22 cellular contexts compared by ENCODE assay signal in the genomic region with DNA sequence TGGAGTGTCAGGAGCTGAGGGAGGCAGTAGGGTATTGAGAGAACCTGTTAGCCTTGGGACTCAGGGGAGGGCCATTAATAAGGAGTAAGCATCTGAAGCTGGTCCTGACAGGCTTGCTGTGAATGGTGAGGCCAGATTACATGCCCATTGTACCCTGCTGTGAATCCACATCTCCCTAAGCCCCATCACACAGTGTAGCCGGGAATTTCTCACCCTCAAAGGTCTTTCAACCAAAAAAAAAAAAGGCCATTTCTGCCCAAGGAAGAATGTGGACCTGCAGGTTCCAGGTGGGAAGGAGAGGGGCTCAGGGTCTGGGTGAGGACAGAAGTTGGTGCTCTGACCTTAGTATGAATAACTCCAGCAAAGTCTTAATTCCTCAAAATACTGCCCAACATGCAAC. TPM values are rescaled to one million over a fixed set of nuclear protein-coding genes. Genes with fewer than 3 reads are reported as not detected.
A peak's percentile ranks its signal among the peaks of the same experiment; 100 is the strongest.
DNase-seq lines count a peak whose midpoint lies in the region; ATAC-seq and TF ChIP-seq lines count a peak whose summit lies in the region.
"Had no signal": no experiment of that assay in that cellular context is flagged by ENCODE, and none has a peak within 500 bp of the region (broad histone marks: within the 10 kb centered on the region; RNA-seq: fewer than 3 reads in every experiment).

No MANE protein-coding gene starts in this region.

- DNase-seq in endodermal cell (peak; percentile 87), mesendoderm (peak; percentile 93), neuronal stem cell (ENCODE audit: low spot score) (no peak), esophagus squamous epithelium (lab: John Stamatoyannopoulos, UW) (no peak), GDM1 (lab: John Stamatoyannopoulos, UW) (no peak)
- DNase-seq: 8988T; ACHN; AML-193; BE2C; CD4-positive, alpha-beta T cell; CD8-positive, alpha-beta memory T cell; DMS 273 treated with DMSO at 0.1 percent for 48 hours; DMS79; EL; GF-D8; GOT3 had no signal

- H2BK120ac ChIP-seq in mesendoderm (ENCODE audit: low read depth, low read length) = no peak overlapping the region
- no peak overlapping the region for H2BK120ac ChIP-seq in neuronal stem cell (ENCODE audit: low read depth, low read length)

- H3K4me1 ChIP-seq in endodermal cell (ENCODE audit: control insufficient read depth, insufficient read depth, low read length) (peaks cover 18% of the 10 kb centered on the region), mesendoderm (ENCODE audit: control insufficient read depth, low read depth, low read length) (peaks cover 10% of the 10 kb centered on the region), neuronal stem cell (ENCODE audit: control insufficient read depth in 2 of 2, insufficient read depth in 1 of 2, low read depth in 1 of 2, low read length in 2 of 2) (peaks cover 10 to 20% of the 10 kb centered on the region in 2 donors), esophagus squamous epithelium (peaks cover 0 to 14% (median 7%) of the 10 kb centered on the region in 3 donors)
- H3K4me1 ChIP-seq: A549, HAP-1 had no signal

- no peak for TF ChIP-seq POLR2A in esophagus squamous epithelium (IDR thresholded peaks at IDR 0.05)

- intact Hi-C loops in esophagus squamous epithelium (cut with DNase I) = no loop called here

- no peak overlapping the region for H4K8ac ChIP-seq in mesendoderm (ENCODE audit: low read depth, low read length)
- H4K8ac ChIP-seq in neuronal stem cell (ENCODE audit: low read depth, low read length) = no peak overlapping the region

- H3K23ac ChIP-seq in mesendoderm (ENCODE audit: low read length) (no peak overlapping the region), neuronal stem cell (ENCODE audit: low read depth, low read length, poor library complexity) (no peak overlapping the region)

- H3K27me3 Mint-ChIP-seq in endodermal cell (ENCODE audit: insufficient read depth) = peaks cover 10% of the 10 kb centered on the region

- no peak overlapping the region for H4K5ac ChIP-seq in mesendoderm (ENCODE audit: low read length)

- no peaks in the 10 kb centered on the region for H3K36me3 Mint-ChIP-seq in endodermal cell (ENCODE audit: low read depth)
- H3K36me3 Mint-ChIP-seq: CD14-positive monocyte had no signal

- no peaks in the 10 kb centered on the region for H3K79me1 ChIP-seq in mesendoderm (ENCODE audit: low read length)
- H3K79me1 ChIP-seq in neuronal stem cell (ENCODE audit: low read depth, low read length) = no peaks in the 10 kb centered on the region

- H2BK5ac ChIP-seq in mesendoderm (ENCODE audit: low read length) (no peak overlapping the region), neuronal stem cell (ENCODE audit: low read length) (no peak overlapping the region)

- H3K4me3 Mint-ChIP-seq in endodermal cell = no peak overlapping the region
- H3K4me3 Mint-ChIP-seq: CD4-positive, alpha-beta T cell; CD8-positive, alpha-beta memory T cell had no signal

- H3K9ac ChIP-seq in endodermal cell (ENCODE audit: extremely low read depth, low read length, poor library complexity, severe bottlenecking) (no peak overlapping the region), mesendoderm (ENCODE audit: low read length) (no peak overlapping the region), neuronal stem cell (ENCODE audit: low read depth, low read length, poor library complexity) (no peak overlapping the region)
- H3K9ac ChIP-seq: BLaER1 treated with 17β-estradiol and CSF1 and Interleukin-3, amounts not matched to agents 10 nM and 100 nM had no signal

- H3K27me3 ChIP-seq in endodermal cell (ENCODE audit: control insufficient read depth, insufficient read depth, low read length, poor library complexity, severe bottlenecking) (no peaks in the 10 kb centered on the region), mesendoderm (ENCODE audit: insufficient read depth, low read length, poor library complexity) (no peaks in the 10 kb centered on the region), neuronal stem cell (ENCODE audit: control insufficient read depth in 3 of 3, insufficient read depth in 3 of 3, low read depth in 1 of 3, low read length in 3 of 3) (peaks cover 0 to 8% (median 0%) of the 10 kb centered on the region in 3 experiments), esophagus squamous epithelium (no peaks in the 10 kb centered on the region)
- H3K27me3 ChIP-seq: BE2C had no signal

- no peak overlapping the region for H2BK12ac ChIP-seq in neuronal stem cell (ENCODE audit: low read length)

- no peak overlapping the region for H4K91ac ChIP-seq in neuronal stem cell (ENCODE audit: low read depth, low read length, poor library complexity)

- H3K9me3 Mint-ChIP-seq in endodermal cell = no peaks in the 10 kb centered on the region
- H3K9me3 Mint-ChIP-seq: CD14-positive monocyte; CD4-positive, alpha-beta T cell; CD8-positive, alpha-beta memory T cell had no signal

- peak overlapping the region; percentile 67 for H3K27ac Mint-ChIP-seq in endodermal cell
- H3K27ac Mint-ChIP-seq: CD14-positive monocyte; CD4-positive, alpha-beta T cell; CD8-positive, alpha-beta memory T cell had no signal

- no peak overlapping the region for H2AFZ ChIP-seq in neuronal stem cell (ENCODE audit: low read length)

- H3K14ac ChIP-seq in neuronal stem cell (ENCODE audit: low read length) = no peak overlapping the region

- ATAC-seq in GM18870 (IDR thresholded peaks at IDR 0.05; ENCODE audit: unreplicated experiment) = no peak
- no peak for ATAC-seq in HG02973 (IDR thresholded peaks at IDR 0.05; ENCODE audit: unreplicated experiment)
- ATAC-seq: A549 had no signal

- H3K18ac ChIP-seq in mesendoderm (ENCODE audit: low read length) = no peak overlapping the region
- peak overlapping the region; percentile 21 for H3K18ac ChIP-seq in neuronal stem cell (ENCODE audit: low read length)

- H3K27ac ChIP-seq in endodermal cell (ENCODE audit: low read depth, low read length) (no peak overlapping the region), mesendoderm (ENCODE audit: low read depth, low read length) (no peak overlapping the region), neuronal stem cell (replicated peaks; ENCODE audit: low read length) (no peak overlapping the region), esophagus squamous epithelium (no peak overlapping the region)
- H3K27ac ChIP-seq: A549; BLaER1 treated with 17β-estradiol and CSF1 and Interleukin-3, amounts not matched to agents 10 nM and 100 nM had no signal

- H2BK15ac ChIP-seq in mesendoderm (replicated peaks; ENCODE audit: low read depth) (no peak overlapping the region), neuronal stem cell (ENCODE audit: low read length) (no peak overlapping the region)

- H3K4me1 Mint-ChIP-seq in endodermal cell = peaks cover 33% of the 10 kb centered on the region
- H3K4me1 Mint-ChIP-seq: CD8-positive, alpha-beta memory T cell had no signal

- H3K4ac ChIP-seq in mesendoderm (ENCODE audit: low read depth, low read length) (no peak overlapping the region), neuronal stem cell (ENCODE audit: low read length) (no peak overlapping the region)

- H3K4me3 ChIP-seq in endodermal cell (ENCODE audit: low read length) (no peak overlapping the region), mesendoderm (ENCODE audit: low read length) (no peak overlapping the region), neuronal stem cell (ENCODE audit: low read length in 2 of 2) (no peak overlapping the region), esophagus squamous epithelium (no peak overlapping the region)
- H3K4me3 ChIP-seq: A549; BLaER1 treated with 17β-estradiol and CSF1 and Interleukin-3, amounts not matched to agents 10 nM and 100 nM; HAP-1 had no signal

- TF ChIP-seq CTCF in endodermal cell (conservative IDR thresholded peaks at IDR 0.05) (no peak), esophagus squamous epithelium (IDR thresholded peaks at IDR 0.05) (no peak)

- H3K4me2 ChIP-seq in mesendoderm (ENCODE audit: low read length) (no peak overlapping the region), neuronal stem cell (ENCODE audit: insufficient read depth, low read length, poor library complexity, severe bottlenecking) (no peak overlapping the region)
- H3K4me2 ChIP-seq: A549 had no signal

- no peaks in the 10 kb centered on the region for H3K36me3 ChIP-seq in endodermal cell (ENCODE audit: control insufficient read depth, insufficient read depth, low read length)
- H3K36me3 ChIP-seq in mesendoderm (ENCODE audit: control insufficient read depth, insufficient read depth, low read length) = no peaks in the 10 kb centered on the region
- no peaks in the 10 kb centered on the region for H3K36me3 ChIP-seq in neuronal stem cell (replicated peaks in 1 of 2; ENCODE audit: control insufficient read depth in 2 of 2, insufficient read depth in 2 of 2, low read length in 2 of 2)
- H3K36me3 ChIP-seq in esophagus squamous epithelium = no peaks in the 10 kb centered on the region
- H3K36me3 ChIP-seq: BE2C; BLaER1 treated with 17β-estradiol and CSF1 and Interleukin-3, amounts not matched to agents 10 nM and 100 nM; HAP-1 had no signal

- WGBS in endodermal cell (ENCODE audit: insufficient coverage in 1 of 2, insufficient read length in 1 of 2), 2 experiments = 60% methylated on average over 1 of the region's 1 CpG; no CpG with 5 or more reads in 1 of the 2 experiments
- WGBS in mesendoderm (ENCODE audit: extremely low coverage, insufficient coverage, low lambda C conversion rate) = no CpG with 5 or more reads among the region's 1 CpG
- WGBS in neuronal stem cell (ENCODE audit: extremely low coverage in 2 of 2, insufficient read length in 2 of 2, insufficient replicate concordance in 1 of 2), 2 donors = no CpG with 5 or more reads among the region's 1 CpG
- 56 to 71% methylated on average over 1 of the region's 1 CpG for WGBS in esophagus squamous epithelium, 2 donors

- no peak overlapping the region for H3K56ac ChIP-seq in mesendoderm (ENCODE audit: low read length)

- H3K79me2 ChIP-seq in mesendoderm (ENCODE audit: control insufficient read depth, insufficient read depth, low read length) = no peaks in the 10 kb centered on the region

- H3K9me3 ChIP-seq in endodermal cell (ENCODE audit: control insufficient read depth, low read length) = no peaks in the 10 kb centered on the region
- no peaks in the 10 kb centered on the region for H3K9me3 ChIP-seq in neuronal stem cell (replicated peaks in 1 of 2; ENCODE audit: control insufficient read depth in 2 of 2, insufficient read depth in 1 of 2, low read depth in 1 of 2, low read length in 2 of 2)
- no peaks in the 10 kb centered on the region for H3K9me3 ChIP-seq in esophagus squamous epithelium
- H3K9me3 ChIP-seq: A549; BE2C; BLaER1 treated with 17β-estradiol and CSF1 and Interleukin-3, amounts not matched to agents 10 nM and 100 nM; HAP-1 had no signal

- H2AK5ac ChIP-seq in mesendoderm (ENCODE audit: low read length) (no peak overlapping the region), neuronal stem cell (ENCODE audit: low read depth, low read length) (no peak overlapping the region)

RNA-seq across cellular contexts. Expression of a gene that starts 37.2 kb away (rescaled TPM):
- total RNA-seq in endodermal cell = 10 to 100 TPM; 61.3 to 86.5 TPM
- polyA plus RNA-seq in endodermal cell (2013, experiment 1 of 2) = 76.3 TPM
- polyA plus RNA-seq in endodermal cell (2013, experiment 2 of 2) = 65.0 TPM
- polyA plus RNA-seq in mesendoderm (2013, experiment 1 of 2) = 39.9 TPM
- polyA plus RNA-seq in mesendoderm (2013, experiment 2 of 2) = 40.8 TPM
- polyA plus RNA-seq in neuronal stem cell (2013, experiment 1 of 2) = 67.9 TPM
- 67.5 TPM for polyA plus RNA-seq in neuronal stem cell (2013, experiment 2 of 2)
- total RNA-seq in esophagus squamous epithelium = 10 to 100 TPM; 18.3 to 28.4 (median 20.6) TPM

Comparison
In these comparisons a context has a peak if more than half of its experiments do, and no peak if none do; other contexts are left out.
1. DNase-seq: peak in endodermal cell (single experiment) and mesendoderm (single experiment); none in neuronal stem cell (single experiment), esophagus squamous epithelium (single experiment) and GDM1 (single experiment).